ENCODE assay signal across 7 cellular contexts in genomic region chrX:107716045-107716684, GRCh38. TPM values are rescaled to one million over a fixed set of nuclear protein-coding genes. Genes with fewer than 3 reads are reported as not detected.
DNase-seq lines count a peak whose midpoint lies in the region; ATAC-seq and TF ChIP-seq lines count a peak whose summit lies in the region.

No MANE protein-coding gene starts in this region.

- H3K27me3 Mint-ChIP-seq in WTC11 (ENCODE audit: low read depth): no peaks in the 10 kb centered on the region
- no peaks in the 10 kb centered on the region for H3K27me3 Mint-ChIP-seq in naive thymus-derived CD8-positive, alpha-beta T cell

- H3K4me1 Mint-ChIP-seq in WTC11: peaks cover 37% of the 10 kb centered on the region
- H3K4me1 Mint-ChIP-seq in naive thymus-derived CD8-positive, alpha-beta T cell: peaks cover 27 to 66% (median 63%) of the 10 kb centered on the region in 4 donors

- peak overlapping the region; percentile 72; the same call in 1 of the 2 replicates for H3K27ac Mint-ChIP-seq in WTC11
- peak overlapping the region; percentile 96 to 100 (median 100) for H3K27ac Mint-ChIP-seq in naive thymus-derived CD8-positive, alpha-beta T cell

- peaks cover 11 to 60% (median 56%) of the 10 kb centered on the region in 4 donors for H3K4me1 ChIP-seq in esophagus muscularis mucosa

- no peaks in the 10 kb centered on the region for H3K9me3 ChIP-seq in esophagus muscularis mucosa

- 25% methylated on average over 32 of the region's 54 CpGs for WGBS in esophagus muscularis mucosa

- TF ChIP-seq EP300 in esophagus muscularis mucosa (IDR thresholded peaks at IDR 0.05): no peak

- POLR2A ChIA-PET in WTC11 (lab: Charles Lee): interaction anchor here (1.0 to 3.8 kb wide), 11 partner anchors 13 to 87 kb away, joined by 3 to 27 read pairs (median 7); partner anchors contain the start of genes NCBP2L, PRPS1 and TSC22D3
- POLR2A ChIA-PET in naive thymus-derived CD8-positive, alpha-beta T cell (lab: Charles Lee): interaction anchor here (0.6 to 17.6 kb wide), 13 partner anchors 8 to 303 kb away, joined by 3 to 851 read pairs (median 7); partner anchors contain the start of genes MID2, NCBP2L, PRPS1 and TSC22D3

- no peaks in the 10 kb centered on the region for H3K9me3 Mint-ChIP-seq in WTC11
- peaks cover 0 to 22% (median 0%) of the 10 kb centered on the region in 9 donors for H3K9me3 Mint-ChIP-seq in naive thymus-derived CD8-positive, alpha-beta T cell

- H3K27ac ChIP-seq in esophagus muscularis mucosa (replicated peaks in 1 of 4): peak overlapping the region; percentile 94 to 97 (median 96)

- H3K4me3 ChIP-seq in esophagus muscularis mucosa: peak overlapping the region; percentile 71 to 87 (median 73)

- H3K4me3 Mint-ChIP-seq in WTC11: peak overlapping the region; percentile 78
- H3K4me3 Mint-ChIP-seq in naive thymus-derived CD8-positive, alpha-beta T cell: peak overlapping the region; percentile 84 to 97 (median 92)

- peak; percentile 56 for DNase-seq in WTC11 (ENCODE audit: low spot score)
- no peak for DNase-seq in esophagus muscularis mucosa (ENCODE audit: extremely low spot score)
- peak in 6 of 10 donors; percentile 24 to 64 (median 42) for DNase-seq in naive thymus-derived CD8-positive, alpha-beta T cell
- DNase-seq in stimulated activated CD4-positive, alpha-beta T cell treated with anti-CD3 and anti-CD28 coated beads, Interleukin-4, amount 100 ng/mL, for 1 hour: no peak

- H3K36me3 ChIP-seq in esophagus muscularis mucosa: peaks cover 16 to 28% (median 22%) of the 10 kb centered on the region in 4 donors

- no peaks in the 10 kb centered on the region; the same call in 1 of the 2 replicates for H3K36me3 Mint-ChIP-seq in WTC11
- peaks cover 23 to 35% (median 28%) of the 10 kb centered on the region in 3 donors for H3K36me3 Mint-ChIP-seq in naive thymus-derived CD8-positive, alpha-beta T cell

- CTCF ChIA-PET in WTC11 (lab: Charles Lee): interaction anchor here (0.6 to 4.6 kb wide), 15 partner anchors 8 to 644 kb away, joined by 3 to 46 read pairs (median 8); partner anchors contain the start of genes NCBP2L, PRPS1 and TSC22D3

- TF ChIP-seq POLR2A in esophagus muscularis mucosa (IDR thresholded peaks at IDR 0.05; ENCODE audit: low read depth): no peak

- ATAC-seq in GM18868 (IDR thresholded peaks at IDR 0.05; ENCODE audit: unreplicated experiment) (peak; percentile 27), HG03066 (IDR thresholded peaks at IDR 0.05; ENCODE audit: low read depth, unreplicated experiment) (peak; percentile 2), WTC11 (peak; percentile 73), HG03196 (IDR thresholded peaks at IDR 0.05; ENCODE audit: unreplicated experiment) (no peak)
- ATAC-seq in naive thymus-derived CD8-positive, alpha-beta T cell: peak in 1 of 2 donors; percentile 4

- no peaks in the 10 kb centered on the region for H3K27me3 ChIP-seq in esophagus muscularis mucosa

- intact Hi-C loops in esophagus muscularis mucosa (cut with DNase I): loop anchor here (2.0 kb wide), 1 partner anchor 43 kb away; no protein-coding TSS in a partner anchor

- TF ChIP-seq CTCF in WTC11 (IDR thresholded peaks at IDR 0.05) (no peak), esophagus muscularis mucosa (IDR thresholded peaks at IDR 0.05) (no peak)

TF ChIP-seq in WTC11, 78 proteins besides CTCF, POLR2A, EP300 and RAD21:
- TF ChIP-seq ZNF281 (CRISPR knock-in tag; IDR thresholded peaks at IDR 0.05) (no peak), TP53 (CRISPR knock-in tag; IDR thresholded peaks at IDR 0.05) (no peak), HMGXB4 (CRISPR knock-in tag; IDR thresholded peaks at IDR 0.05) (0 out of 2 replicates have a peak, but pooled peaks have one; percentile 23)

RNA-seq across cellular contexts. Expression of gene TSC22D3, which starts 59.4 kb away (rescaled TPM):
- total RNA-seq in WTC11 (2021) (14.5 to 15.9 TPM (median 15.7 TPM) in 3 replicates), esophagus muscularis mucosa (1,000 to 10,000 TPM in 2 of 4 donors, 100 to 1,000 TPM in 2; 389 to 1,047 (median 786) TPM)
- 100 to 1,000 TPM; 196 to 214 TPM for total RNA-seq in naive thymus-derived CD8-positive, alpha-beta T cell
- 100 to 1,000 TPM; 437 to 997 (median 737) TPM for polyA plus RNA-seq in naive thymus-derived CD8-positive, alpha-beta T cell

Comparison
In these comparisons a context has a peak if more than half of its experiments do, and no peak if none do; other contexts are left out.
1. DNase-seq: peak in WTC11 (single experiment) and naive thymus-derived CD8-positive, alpha-beta T cell (6 of 10); none in esophagus muscularis mucosa (single experiment) and stimulated activated CD4-positive, alpha-beta T cell treated with anti-CD3 and anti-CD28 coated beads, Interleukin-4, amount 100 ng/mL, for 1 hour (single experiment).
2. RNA of gene TSC22D3, which starts 59.4 kb away (total RNA-seq): 389 to 1,047 TPM in esophagus muscularis mucosa and 196 to 214 TPM in naive thymus-derived CD8-positive, alpha-beta T cell; 14.5 to 15.9 TPM in WTC11; every median in the first group is over 10 times any median in the second.